ENCODE assay signal across 1 cellular context in genomic region chr12:13197526-13198141, GRCh38.
TF ChIP-seq lines count a peak whose summit lies in the region.

No MANE protein-coding gene starts in this region.

TF ChIP-seq in PFSK-1, 5 proteins besides CTCF, POLR2A, EP300 and RAD21 (continued from another document):
- no peak for TF ChIP-seq POLR2AphosphoS5 (IDR thresholded peaks at IDR 0.05; ENCODE audit: low read depth, low read length)
